8 cellular contexts compared by ENCODE assay signal in the genomic region with DNA sequence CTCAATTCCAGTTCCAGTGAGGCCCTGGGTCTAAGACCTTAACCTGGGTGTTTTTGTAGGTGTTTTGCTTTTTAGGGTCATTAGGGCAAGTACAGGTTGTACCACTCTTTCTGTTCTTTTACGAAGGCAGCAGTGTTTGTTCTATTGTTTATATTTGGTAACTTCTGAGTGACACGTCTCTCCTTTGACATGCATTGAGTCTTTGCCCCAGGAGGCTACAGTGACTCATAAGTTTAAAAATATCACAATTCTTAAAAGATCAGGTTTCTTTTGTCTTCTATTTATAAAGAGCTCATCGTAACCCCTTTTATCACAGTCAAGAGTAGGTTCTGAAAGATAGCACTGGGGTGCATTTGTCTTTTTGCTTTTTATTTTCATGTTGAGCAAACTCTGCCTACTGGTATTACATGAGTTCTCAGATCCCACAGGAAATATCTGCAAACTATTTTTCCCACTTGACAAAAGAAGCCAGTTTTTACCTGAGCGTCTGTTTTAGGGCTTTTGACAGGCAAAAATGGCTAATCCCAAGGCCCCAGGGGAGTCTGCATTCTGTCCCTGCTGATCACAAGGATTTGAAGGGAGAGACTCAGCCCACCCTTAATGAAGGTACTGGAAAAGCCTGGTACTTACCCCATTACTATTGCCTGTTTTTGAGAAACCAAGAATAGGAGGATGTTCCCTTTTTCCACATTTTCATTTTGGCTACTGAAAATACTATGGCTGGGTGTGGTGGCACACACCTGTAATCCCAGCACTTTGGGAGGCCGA. TPM values are rescaled to one million over a fixed set of nuclear protein-coding genes. Genes with fewer than 3 reads are reported as not detected.
DNase-seq lines count a peak whose midpoint lies in the region; ATAC-seq and TF ChIP-seq lines count a peak whose summit lies in the region.

No MANE protein-coding gene starts in this region.

- no peaks in the 10 kb centered on the region for H3K79me2 ChIP-seq in Karpas-422 (ENCODE audit: low read length)

- TF ChIP-seq CTCF in GM10248 (IDR thresholded peaks at IDR 0.05; ENCODE audit: control extremely low read depth, extremely low read depth, low read depth, missing control alignments): no peak

- H4K20me1 ChIP-seq in Karpas-422 (ENCODE audit: insufficient read depth, low read depth, low read length): no peaks in the 10 kb centered on the region

- CTCF ChIA-PET in GM10248 (lab: Yijun Ruan, JAX): interaction anchor here (1.2 to 1.9 kb wide), 2 partner anchors 22 to 38 kb away, joined by 3 to 7 read pairs; a partner anchor contains a TSS

- DNase-seq in GM10248 (ENCODE audit: extremely low spot score) (peak; percentile 71), Karpas-422 (peak; percentile 83), fibroblast of peridontal ligament (ENCODE audit: extremely low read depth) (peak; percentile 54), posterior cingulate gyrus (no peak), DMS 273 treated with DMSO at 0.1 percent for 48 hours (lab: John Stamatoyannopoulos, UW) (no peak)
- DNase-seq in stimulated activated CD4-positive, alpha-beta T cell treated with anti-CD3 and anti-CD28 coated beads, Interleukin-2, amount 100 ng/mL, for 24 hours: no peak
- DNase-seq in activated CD4-positive, alpha-beta T cell treated with anti-CD3 and anti-CD28 coated beads for 4 hours: no peak

- peaks cover 14% of the 10 kb centered on the region for H3K4me1 ChIP-seq in Karpas-422 (ENCODE audit: low read length)

- no peaks in the 10 kb centered on the region for H3K9me2 ChIP-seq in Karpas-422 (replicated peaks; ENCODE audit: insufficient read depth, low read length)

- ATAC-seq in GM21723 (IDR thresholded peaks at IDR 0.05; ENCODE audit: unreplicated experiment): peak; percentile 87

- intact Hi-C loops in posterior cingulate gyrus (cut with DNase I): no loop called here

- H3K9me3 ChIP-seq in Karpas-422 (ENCODE audit: low read length): no peaks in the 10 kb centered on the region

- peak overlapping the region; percentile 59 for H3K4me2 ChIP-seq in Karpas-422 (ENCODE audit: low read depth, low read length, poor library complexity, severe bottlenecking)

- no peaks in the 10 kb centered on the region for H3K36me3 ChIP-seq in Karpas-422 (ENCODE audit: insufficient read depth, low read length)

- H3K27ac ChIP-seq in Karpas-422 (ENCODE audit: low read length): peak overlapping the region; percentile 58

- H3K27me3 ChIP-seq in Karpas-422 (ENCODE audit: low read length): no peaks in the 10 kb centered on the region

- H2AFZ ChIP-seq in Karpas-422 (ENCODE audit: low read length): no peak overlapping the region

- H3K9ac ChIP-seq in Karpas-422 (ENCODE audit: low read length): no peak overlapping the region

- H3K4me3 ChIP-seq in Karpas-422 (ENCODE audit: low read length): peak overlapping the region; percentile 26

- POLR2A ChIA-PET in GM10248 (lab: Yijun Ruan, JAX): interaction anchor here (0.8 to 1.6 kb wide), 3 partner anchors 22 to 378 kb away, joined by 3 to 10 read pairs (median 6); a partner anchor contains a TSS

RNA-seq across cellular contexts. Expression of a gene that starts 7.9 kb away (rescaled TPM):
- total RNA-seq in Karpas-422 (2014; rRNA removed; shearing (Covaris generic); ENCODE audit: low replicate concordance): 1.3 and 2.7 TPM in 2 replicates

RNA-seq across cellular contexts. Expression of a gene that starts 21.5 kb away (rescaled TPM):
- 71.2 and 107 TPM in 2 replicates for total RNA-seq in Karpas-422 (2014; rRNA removed; shearing (Covaris generic); ENCODE audit: low replicate concordance)

RNA-seq across cellular contexts. Expression of a gene that starts 49.6 kb away (rescaled TPM):
- total RNA-seq in Karpas-422 (2014; rRNA removed; shearing (Covaris generic); ENCODE audit: low replicate concordance): 21.9 and 36.8 TPM in 2 replicates

RNA-seq across cellular contexts. Expression of a gene that starts 49.8 kb away (rescaled TPM):
- 18.7 and 31.5 TPM in 2 replicates for total RNA-seq in Karpas-422 (2014; rRNA removed; shearing (Covaris generic); ENCODE audit: low replicate concordance)

Comparison
In these comparisons a context has a peak if more than half of its experiments do, and no peak if none do; other contexts are left out.
1. DNase-seq: peak in GM10248 (single experiment), Karpas-422 (single experiment) and fibroblast of peridontal ligament (single experiment); none in stimulated activated CD4-positive, alpha-beta T cell treated with anti-CD3 and anti-CD28 coated beads, Interleukin-2, amount 100 ng/mL, for 24 hours (0 of 2), activated CD4-positive, alpha-beta T cell treated with anti-CD3 and anti-CD28 coated beads for 4 hours (0 of 2), posterior cingulate gyrus (0 of 10) and DMS 273 treated with DMSO at 0.1 percent for 48 hours (single experiment).